12 cellular contexts compared by ENCODE assay signal in genomic region chr1:178628637-178629548, GRCh38.
DNase-seq lines count a peak whose midpoint lies in the region; ATAC-seq and TF ChIP-seq lines count a peak whose summit lies in the region.
"Had no signal": no experiment of that assay in that cellular context is flagged by ENCODE, and none has a peak within 500 bp of the region (broad histone marks: within the 10 kb centered on the region; RNA-seq: fewer than 3 reads in every experiment).

No MANE protein-coding gene starts in this region.

- no peak overlapping the region for H3K4me3 ChIP-seq in foreskin fibroblast (ENCODE audit: low read depth in 1 of 2, low read length in 2 of 2)

- TF ChIP-seq CTCF in foreskin fibroblast (IDR thresholded peaks at IDR 0.05; ENCODE audit: low read depth, low read length) = no peak
- TF ChIP-seq CTCF in osteocyte (IDR thresholded peaks at IDR 0.05) = no peak

- H3K4me1 Mint-ChIP-seq in osteocyte (ENCODE audit: unreplicated experiment) = peaks cover 17% of the 10 kb centered on the region
- H3K4me1 Mint-ChIP-seq: immature natural killer cell, natural killer cell had no signal

- DNase-seq in GM04503 (ENCODE audit: low read depth) (peak; percentile 88), T1000 (lab: John Stamatoyannopoulos, UW) (peak; percentile 38), foreskin fibroblast (peak; percentile 77 to 89), osteocyte (ENCODE audit: extremely low spot score, unreplicated experiment) (no peak), NCI-H510A treated with DMSO at 0.1 percent for 48 hours (lab: John Stamatoyannopoulos, UW) (no peak), NCI-H2107 (lab: John Stamatoyannopoulos, UW) (no peak)
- DNase-seq: immature natural killer cell; natural killer cell; NCI-H1048; stimulated activated CD8-positive, alpha-beta memory T cell treated with anti-CD3 and anti-CD28 coated beads, Interleukin-4, amount 100 ng/mL, for 48 hours had no signal

- peak overlapping the region; percentile 85 for H3K27ac Mint-ChIP-seq in osteocyte (ENCODE audit: unreplicated experiment)
- H3K27ac Mint-ChIP-seq: immature natural killer cell, natural killer cell had no signal

- H3K36me3 Mint-ChIP-seq in osteocyte (ENCODE audit: unreplicated experiment) = no peaks in the 10 kb centered on the region
- H3K36me3 Mint-ChIP-seq: immature natural killer cell, natural killer cell had no signal

- ATAC-seq in GM21381 (IDR thresholded peaks at IDR 0.05; ENCODE audit: unreplicated experiment) = no peak
- ATAC-seq in GM21529 (IDR thresholded peaks at IDR 0.05; ENCODE audit: unreplicated experiment) = no peak
- ATAC-seq: natural killer cell had no signal

- no peaks in the 10 kb centered on the region for H3K9me3 Mint-ChIP-seq in osteocyte (ENCODE audit: unreplicated experiment)
- H3K9me3 Mint-ChIP-seq: immature natural killer cell, natural killer cell had no signal

- H3K27me3 Mint-ChIP-seq in osteocyte (ENCODE audit: unreplicated experiment) = no peaks in the 10 kb centered on the region

- H3K4me3 Mint-ChIP-seq in osteocyte (ENCODE audit: unreplicated experiment) = no peak overlapping the region
- H3K4me3 Mint-ChIP-seq: immature natural killer cell, natural killer cell had no signal

Comparison
In these comparisons a context has a peak if more than half of its experiments do, and no peak if none do; other contexts are left out.
1. DNase-seq: peak in GM04503 (single experiment), T1000 (single experiment) and foreskin fibroblast (2 of 2); none in osteocyte (single experiment), NCI-H510A treated with DMSO at 0.1 percent for 48 hours (single experiment) and NCI-H2107 (single experiment).